11 cellular contexts compared by ENCODE assay signal in the genomic region with DNA sequence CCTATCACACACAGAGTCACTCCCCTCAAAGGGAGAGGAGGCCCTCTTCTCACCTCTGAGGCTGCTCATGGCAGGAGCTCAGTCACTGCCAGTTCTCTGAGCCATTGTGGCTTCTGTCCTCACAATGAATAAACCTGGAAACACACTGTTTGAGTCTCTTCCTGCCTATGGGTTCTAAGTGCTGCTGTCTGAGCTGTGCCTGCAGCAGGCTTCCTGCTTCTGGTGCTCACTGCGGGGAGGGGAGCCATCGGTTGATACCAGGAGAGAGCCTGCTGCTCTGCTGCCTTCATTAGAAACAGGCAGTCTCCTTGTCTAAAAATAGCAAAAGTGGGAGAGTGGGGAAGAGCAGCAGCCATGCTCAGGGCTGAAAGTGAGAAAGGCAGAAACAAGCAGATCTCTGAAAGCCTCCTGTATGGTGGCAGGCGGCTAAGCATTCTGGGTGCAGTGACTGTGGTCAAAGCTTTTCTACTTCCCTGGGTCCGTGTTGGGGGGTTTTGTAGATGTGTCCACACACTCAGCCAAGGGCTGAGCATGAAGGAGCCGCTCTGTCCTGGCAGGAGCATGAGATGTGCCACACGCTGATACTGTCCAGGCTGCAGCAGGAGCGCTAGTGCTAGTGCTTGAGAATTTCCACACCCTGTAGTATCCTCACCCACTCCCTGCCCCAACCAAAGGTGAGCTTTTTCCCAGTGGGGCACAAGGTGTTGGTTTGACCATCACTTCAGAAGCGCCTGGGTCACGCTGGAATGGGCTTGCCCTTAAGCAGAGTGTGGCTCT. TPM values are rescaled to one million over a fixed set of nuclear protein-coding genes. Genes with fewer than 3 reads are reported as not detected.
DNase-seq lines count a peak whose midpoint lies in the region; ATAC-seq lines count a peak whose summit lies in the region.
"Had no signal": no experiment of that assay in that cellular context is flagged by ENCODE, and none has a peak within 500 bp of the region (broad histone marks: within the 10 kb centered on the region; RNA-seq: fewer than 3 reads in every experiment).

No MANE protein-coding gene starts in this region.

- no peaks in the 10 kb centered on the region for H3K9me3 ChIP-seq in CD4-positive, alpha-beta memory T cell (ENCODE audit: control insufficient read depth in 1 of 2, low read length in 2 of 2)
- H3K9me3 ChIP-seq in trophoblast cell (ENCODE audit: insufficient read depth, low read depth, low read length) = peaks cover 2% of the 10 kb centered on the region
- H3K9me3 ChIP-seq: thoracic aorta had no signal

- H3K27ac Mint-ChIP-seq in CD4-positive, alpha-beta memory T cell = peak overlapping the region in 4 of 7 donors; percentile 11 to 73 (median 20)
- peak overlapping the region; percentile 75 for H3K27ac Mint-ChIP-seq in activated naive CD8-positive, alpha-beta T cell treated with anti-CD3 and anti-CD28 coated beads, Interleukin-2, amount 50 U/mL, for 24 hours

- H3K9ac ChIP-seq in trophoblast cell (ENCODE audit: low read length) = no peak overlapping the region

- H3K36me3 Mint-ChIP-seq in CD4-positive, alpha-beta memory T cell = no peaks in the 10 kb centered on the region
- H3K36me3 Mint-ChIP-seq in activated naive CD8-positive, alpha-beta T cell treated with anti-CD3 and anti-CD28 coated beads, Interleukin-2, amount 50 U/mL, for 24 hours (ENCODE audit: low read depth) = no peaks in the 10 kb centered on the region

- H3K4me3 Mint-ChIP-seq in CD4-positive, alpha-beta memory T cell = peak overlapping the region in 3 of 8 donors; percentile 43 to 58 (median 46)
- H3K4me3 Mint-ChIP-seq in activated naive CD8-positive, alpha-beta T cell treated with anti-CD3 and anti-CD28 coated beads, Interleukin-2, amount 50 U/mL, for 24 hours = peak overlapping the region; percentile 30

- no peak overlapping the region for H3K18ac ChIP-seq in trophoblast cell (ENCODE audit: low read length)

- no peaks in the 10 kb centered on the region for H3K79me1 ChIP-seq in trophoblast cell (ENCODE audit: low read length)

- no peaks in the 10 kb centered on the region for H3K27me3 Mint-ChIP-seq in CD4-positive, alpha-beta memory T cell
- H3K27me3 Mint-ChIP-seq in activated naive CD8-positive, alpha-beta T cell treated with anti-CD3 and anti-CD28 coated beads, Interleukin-2, amount 50 U/mL, for 24 hours = no peaks in the 10 kb centered on the region

- H4K8ac ChIP-seq in trophoblast cell (ENCODE audit: low read depth, low read length) = no peak overlapping the region

- H2AFZ ChIP-seq in trophoblast cell (ENCODE audit: insufficient read depth, low read length, poor library complexity) = no peak overlapping the region

- intact Hi-C loops in CD4-positive, alpha-beta memory T cell (cut with micrococcal nuclease) = no loop called here

- H3K4ac ChIP-seq in trophoblast cell (ENCODE audit: low read depth, low read length) = no peak overlapping the region

- peak in 2 of 5 donors; percentile 1 to 3 for DNase-seq in CD4-positive, alpha-beta memory T cell
- peak; percentile 19 for DNase-seq in activated naive CD8-positive, alpha-beta T cell treated with anti-CD3 and anti-CD28 coated beads, Interleukin-2, amount 50 U/mL, for 24 hours
- peak; percentile 18 for DNase-seq in mucosa of gallbladder (ENCODE audit: low spot score)
- no peak for DNase-seq in NCI-H345 treated with DMSO at 0.1 percent for 48 hours (lab: John Stamatoyannopoulos, UW; ENCODE audit: unreplicated experiment)
- DNase-seq in kidney tubule cell (ENCODE audit: low spot score) = no peak
- DNase-seq in trophoblast cell = no peak
- DNase-seq: DMS79 treated with DMSO at 0.1 percent for 48 hours had no signal

- CTCF ChIA-PET in CD4-positive, alpha-beta memory T cell (lab: Charles Lee; ENCODE audit: partially characterized antibody) = interaction anchor here (0.6 to 1.8 kb wide), 2 partner anchors 20 to 385 kb away, joined by 3 to 5 read pairs; no protein-coding TSS in a partner anchor

- H3K23ac ChIP-seq in trophoblast cell (ENCODE audit: low read length) = no peak overlapping the region

- H3K4me1 Mint-ChIP-seq in CD4-positive, alpha-beta memory T cell = peaks cover 5 to 8% (median 6%) of the 10 kb centered on the region in 4 donors
- peaks cover 52% of the 10 kb centered on the region for H3K4me1 Mint-ChIP-seq in activated naive CD8-positive, alpha-beta T cell treated with anti-CD3 and anti-CD28 coated beads, Interleukin-2, amount 50 U/mL, for 24 hours

- no CpG with 5 or more reads among the region's 9 CpGs for WGBS in trophoblast cell (ENCODE audit: extremely low coverage, insufficient coverage, insufficient read length)

- POLR2A ChIA-PET in CD4-positive, alpha-beta memory T cell (lab: Charles Lee; ENCODE audit: partially characterized antibody) = no interaction called here

- no peak overlapping the region for H4K91ac ChIP-seq in trophoblast cell (ENCODE audit: low read depth, low read length)

- ATAC-seq in HG03571 (IDR thresholded peaks at IDR 0.05; ENCODE audit: unreplicated experiment) (peak; percentile 34), HG02588 (IDR thresholded peaks at IDR 0.05; ENCODE audit: unreplicated experiment) (no peak)
- ATAC-seq in activated naive CD8-positive, alpha-beta T cell treated with anti-CD3 and anti-CD28 coated beads, Interleukin-2, amount 50 U/mL, for 24 hours = peak; percentile 89

- no peaks in the 10 kb centered on the region for H3K27me3 ChIP-seq in CD4-positive, alpha-beta memory T cell (ENCODE audit: insufficient read depth, low read length)
- no peaks in the 10 kb centered on the region for H3K27me3 ChIP-seq in trophoblast cell (ENCODE audit: insufficient read depth, low read length)

- no peaks in the 10 kb centered on the region for H3K79me2 ChIP-seq in trophoblast cell (ENCODE audit: control insufficient read depth, insufficient read depth, low read length, poor library complexity)

- peaks cover 16% of the 10 kb centered on the region for H3K4me1 ChIP-seq in CD4-positive, alpha-beta memory T cell (ENCODE audit: insufficient read depth, low read length)
- H3K4me1 ChIP-seq in trophoblast cell (ENCODE audit: control insufficient read depth in 1 of 2, insufficient read depth in 2 of 2, low read length in 2 of 2) = peaks cover 0 to 8% of the 10 kb centered on the region in 2 experiments

- no peak overlapping the region for H2AK5ac ChIP-seq in trophoblast cell (ENCODE audit: low read length)

- H2BK120ac ChIP-seq in trophoblast cell (ENCODE audit: insufficient read depth, low read length, poor library complexity) = no peak overlapping the region

- H3K36me3 ChIP-seq in CD4-positive, alpha-beta memory T cell (ENCODE audit: insufficient read depth, low read length) = no peaks in the 10 kb centered on the region
- no peaks in the 10 kb centered on the region for H3K36me3 ChIP-seq in trophoblast cell (ENCODE audit: control insufficient read depth in 1 of 2, insufficient read depth in 2 of 2, low read length in 2 of 2)
- H3K36me3 ChIP-seq: thoracic aorta had no signal

- H3K27ac ChIP-seq in CD4-positive, alpha-beta memory T cell (ENCODE audit: low read depth, low read length) = no peak overlapping the region
- H3K27ac ChIP-seq in trophoblast cell (ENCODE audit: low read depth, low read length) = no peak overlapping the region
- H3K27ac ChIP-seq: SK-N-MC, thoracic aorta had no signal

- H2BK5ac ChIP-seq in trophoblast cell (ENCODE audit: low read depth, low read length, poor library complexity) = no peak overlapping the region

- peaks cover 0 to 1% (median 0%) of the 10 kb centered on the region in 8 donors for H3K9me3 Mint-ChIP-seq in CD4-positive, alpha-beta memory T cell
- H3K9me3 Mint-ChIP-seq in activated naive CD8-positive, alpha-beta T cell treated with anti-CD3 and anti-CD28 coated beads, Interleukin-2, amount 50 U/mL, for 24 hours = no peaks in the 10 kb centered on the region

- no peak overlapping the region for H4K12ac ChIP-seq in trophoblast cell (ENCODE audit: low read depth, low read length)

- no peak overlapping the region for H3K4me2 ChIP-seq in trophoblast cell (ENCODE audit: low read length)

- H3K4me3 ChIP-seq in CD4-positive, alpha-beta memory T cell (ENCODE audit: low read length in 2 of 2) = no peak overlapping the region
- H3K4me3 ChIP-seq in trophoblast cell (ENCODE audit: low read depth, low read length) = no peak overlapping the region
- H3K4me3 ChIP-seq: SK-N-MC, thoracic aorta had no signal

- H2BK12ac ChIP-seq in trophoblast cell (ENCODE audit: low read length) = no peak overlapping the region

- H3K14ac ChIP-seq in trophoblast cell (ENCODE audit: low read length) = no peak overlapping the region

RNA-seq across cellular contexts. Expression of gene PRKACG, which starts 34.2 kb away (rescaled TPM):
- not detected for total RNA-seq in CD4-positive, alpha-beta memory T cell
- polyA plus RNA-seq in CD4-positive, alpha-beta memory T cell = not detected
- total RNA-seq in mucosa of gallbladder = not detected
- polyA plus RNA-seq in trophoblast cell (2013) = not detected in 2 replicates
- total RNA-seq: thoracic aorta had no signal

RNA-seq across cellular contexts. Expression of gene FXN, which starts 55.8 kb away (rescaled TPM):
- total RNA-seq in CD4-positive, alpha-beta memory T cell = 10 to 100 TPM; 14.6 to 15.9 TPM
- polyA plus RNA-seq in CD4-positive, alpha-beta memory T cell = 10 to 100 TPM; 50.5 to 65.6 TPM
- 10.3 TPM for total RNA-seq in mucosa of gallbladder
- polyA plus RNA-seq in trophoblast cell (2013) = 10.1 and 11.3 TPM in 2 replicates

Comparison
In these comparisons a context has a peak if more than half of its experiments do, and no peak if none do; other contexts are left out.
1. DNase-seq: peak in activated naive CD8-positive, alpha-beta T cell treated with anti-CD3 and anti-CD28 coated beads, Interleukin-2, amount 50 U/mL, for 24 hours (single experiment) and mucosa of gallbladder (single experiment); none in NCI-H345 treated with DMSO at 0.1 percent for 48 hours (single experiment), kidney tubule cell (single experiment) and trophoblast cell (0 of 2).